24 cellular contexts compared by ENCODE assay signal in the genomic region with DNA sequence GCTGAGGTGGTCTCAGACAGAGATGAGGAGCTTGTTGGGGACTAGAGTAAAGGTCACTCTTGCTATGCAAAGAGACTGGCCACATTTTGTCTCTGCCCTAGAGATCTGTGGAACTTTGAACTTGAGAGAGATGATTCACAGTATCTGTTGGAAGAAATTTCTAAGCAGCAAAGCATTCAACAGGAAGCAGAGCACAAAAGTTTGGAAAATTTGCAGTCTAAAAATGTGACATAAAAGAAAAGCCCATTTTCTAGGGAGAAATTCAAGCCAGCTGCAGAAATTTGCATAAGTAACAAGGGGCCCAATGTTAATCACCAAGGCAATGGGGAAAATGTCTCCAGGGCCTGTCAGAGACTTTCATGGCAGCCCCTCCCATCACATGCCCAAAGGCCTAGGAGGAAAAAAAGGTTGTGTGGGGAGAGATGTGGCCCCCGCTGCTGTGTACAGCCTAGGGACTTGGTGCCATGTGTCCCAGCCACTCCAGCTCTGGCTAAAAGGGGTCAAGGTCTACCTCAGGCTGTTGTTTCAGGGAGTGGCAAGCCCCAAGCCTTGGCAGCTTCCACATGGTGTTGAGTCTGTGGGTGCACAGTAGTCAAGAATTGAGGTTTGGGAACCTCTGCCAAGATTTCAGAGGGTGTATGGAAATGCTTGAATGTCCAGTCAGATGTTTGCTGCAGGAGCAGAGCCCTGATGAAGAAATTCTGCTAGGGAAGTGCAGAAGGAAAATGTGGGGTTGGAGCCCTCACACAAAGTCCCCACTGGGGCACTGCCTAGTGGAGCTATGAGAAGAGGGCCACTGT.
DNase-seq lines count a peak whose midpoint lies in the region; ATAC-seq and TF ChIP-seq lines count a peak whose summit lies in the region.
"Had no signal": no experiment of that assay in that cellular context is flagged by ENCODE, and none has a peak within 500 bp of the region (broad histone marks: within the 10 kb centered on the region; RNA-seq: fewer than 3 reads in every experiment).

No MANE protein-coding gene starts in this region.

- H3K4me3 ChIP-seq in choroid plexus epithelial cell (ENCODE audit: low read depth, low read length) = no peak overlapping the region
- H3K4me3 ChIP-seq: body of pancreas, colonic mucosa, esophagus squamous epithelium, neural progenitor cell, SJSA1, smooth muscle cell, thyroid gland had no signal

- no peak for ATAC-seq in HG03432 (IDR thresholded peaks at IDR 0.05; ENCODE audit: unreplicated experiment)
- no peak for ATAC-seq in HG03571 (IDR thresholded peaks at IDR 0.05; ENCODE audit: unreplicated experiment)
- ATAC-seq in activated CD4-positive, CD25-positive, alpha-beta regulatory T cell treated with anti-CD3 and anti-CD28 coated beads, Interleukin-2, amount 50 U/mL, for 24 hours = no peak
- ATAC-seq: activated CD8-positive, alpha-beta memory T cell treated with anti-CD3 and anti-CD28 coated beads, Interleukin-2, amount 10 ng/mL, durations not matched to agents 7 days and 5 days; activated naive CD4-positive, alpha-beta T cell treated with anti-CD3 and anti-CD28 coated beads, Interleukin-2, amount 50 U/mL, for 72 hours; body of pancreas; Panc1 had no signal

- DNase-seq in CD14-positive monocyte (ENCODE audit: low spot score) (no peak), M059J (ENCODE audit: low read depth) (peak; percentile 70), choroid plexus epithelial cell (ENCODE audit: low read depth) (peak; percentile 47), myocyte (ENCODE audit: low read depth) (peak; percentile 81)
- DNase-seq in activated CD4-positive, alpha-beta T cell treated with anti-CD3 and anti-CD28 coated beads for 4 hours = no peak
- DNase-seq: activated CD4-positive, alpha-beta T cell treated with anti-CD3 and anti-CD28 coated beads, Interleukin-2, amount 10 ng/mL, durations not matched to agents 24 days and 14 days; activated CD8-positive, alpha-beta memory T cell treated with anti-CD3 and anti-CD28 coated beads, Interleukin-2, amount 10 ng/mL, durations not matched to agents 7 days and 5 days; body of pancreas; colonic mucosa; DMS53; esophagus squamous epithelium; NCI-H1417 treated with DMSO at 0.1 percent for 48 hours; NCI-H510A; stimulated activated naive CD4-positive, alpha-beta T cell treated with Interleukin-2 at 50 U/mL for 16 hours; thyroid gland had no signal

- H3K4me3 Mint-ChIP-seq in CD14-positive monocyte = no peak overlapping the region
- H3K4me3 Mint-ChIP-seq: activated CD4-positive, alpha-beta T cell treated with anti-CD3 and anti-CD28 coated beads, Interleukin-2, amount 10 ng/mL, durations not matched to agents 24 days and 14 days; activated CD8-positive, alpha-beta memory T cell treated with anti-CD3 and anti-CD28 coated beads, Interleukin-2, amount 10 ng/mL, durations not matched to agents 7 days and 5 days; activated T-helper 1 cell treated with anti-CD3 and anti-CD28 coated beads, Interleukin-12 subunit alpha, Interleukin-12 subunit beta, Interleukin-2, Interleukin-4 antibody, amounts not matched to agents 30 ng/mL and 10 ng/mL and 1 ng/mL, durations not matched to agents 14 hours and 24 hours and 36 hours; neural progenitor cell had no signal

- intact Hi-C loops in CD14-positive monocyte (cut with micrococcal nuclease) = no loop called here

- no peaks in the 10 kb centered on the region for H3K27me3 Mint-ChIP-seq in CD14-positive monocyte (ENCODE audit: low read depth in 3 of 3)
- H3K27me3 Mint-ChIP-seq: activated CD4-positive, alpha-beta T cell treated with anti-CD3 and anti-CD28 coated beads, Interleukin-2, amount 10 ng/mL, durations not matched to agents 24 days and 14 days; activated CD8-positive, alpha-beta memory T cell treated with anti-CD3 and anti-CD28 coated beads, Interleukin-2, amount 10 ng/mL, durations not matched to agents 7 days and 5 days had no signal

- H3K27ac Mint-ChIP-seq in CD14-positive monocyte = peak overlapping the region in 4 of 7 donors; percentile 2 to 62 (median 28)
- H3K27ac Mint-ChIP-seq: activated CD4-positive, alpha-beta T cell treated with anti-CD3 and anti-CD28 coated beads, Interleukin-2, amount 10 ng/mL, durations not matched to agents 24 days and 14 days; activated CD8-positive, alpha-beta memory T cell treated with anti-CD3 and anti-CD28 coated beads, Interleukin-2, amount 10 ng/mL, durations not matched to agents 7 days and 5 days; activated naive CD4-positive, alpha-beta T cell treated with anti-CD3 and anti-CD28 coated beads, Interleukin-2, amount 50 U/mL, for 72 hours; activated T-helper 1 cell treated with anti-CD3 and anti-CD28 coated beads, Interleukin-12 subunit alpha, Interleukin-12 subunit beta, Interleukin-2, Interleukin-4 antibody, amounts not matched to agents 30 ng/mL and 10 ng/mL and 1 ng/mL, durations not matched to agents 14 hours and 24 hours and 36 hours; neural progenitor cell had no signal

- peaks cover 4 to 12% (median 7%) of the 10 kb centered on the region in 7 donors for H3K9me3 Mint-ChIP-seq in CD14-positive monocyte
- H3K9me3 Mint-ChIP-seq: activated CD4-positive, alpha-beta T cell treated with anti-CD3 and anti-CD28 coated beads, Interleukin-2, amount 10 ng/mL, durations not matched to agents 24 days and 14 days; activated T-helper 1 cell treated with anti-CD3 and anti-CD28 coated beads, Interleukin-12 subunit alpha, Interleukin-12 subunit beta, Interleukin-2, Interleukin-4 antibody, amounts not matched to agents 30 ng/mL and 10 ng/mL and 1 ng/mL, durations not matched to agents 14 hours and 24 hours and 36 hours; neural progenitor cell had no signal

- peaks cover 10% of the 10 kb centered on the region for H3K4me1 Mint-ChIP-seq in CD14-positive monocyte
- H3K4me1 Mint-ChIP-seq: activated CD4-positive, alpha-beta T cell treated with anti-CD3 and anti-CD28 coated beads, Interleukin-2, amount 10 ng/mL, durations not matched to agents 24 days and 14 days; activated CD8-positive, alpha-beta memory T cell treated with anti-CD3 and anti-CD28 coated beads, Interleukin-2, amount 10 ng/mL, durations not matched to agents 7 days and 5 days; neural progenitor cell had no signal

- no peaks in the 10 kb centered on the region for H3K36me3 Mint-ChIP-seq in CD14-positive monocyte
- H3K36me3 Mint-ChIP-seq: activated CD8-positive, alpha-beta memory T cell treated with anti-CD3 and anti-CD28 coated beads, Interleukin-2, amount 10 ng/mL, durations not matched to agents 7 days and 5 days; activated naive CD4-positive, alpha-beta T cell treated with anti-CD3 and anti-CD28 coated beads, Interleukin-2, amount 50 U/mL, for 72 hours; neural progenitor cell had no signal

- TF ChIP-seq CTCF in CD14-positive monocyte (IDR thresholded peaks at IDR 0.05) (no peak), choroid plexus epithelial cell (conservative IDR thresholded peaks at IDR 0.05; ENCODE audit: low read depth, low read length) (no peak)

Comparison
In these comparisons a context has a peak if more than half of its experiments do, and no peak if none do; other contexts are left out.
1. DNase-seq: peak in M059J (single experiment), choroid plexus epithelial cell (single experiment) and myocyte (single experiment); none in CD14-positive monocyte (single experiment) and activated CD4-positive, alpha-beta T cell treated with anti-CD3 and anti-CD28 coated beads for 4 hours (0 of 2).